ENCODE assay signal across 2 cellular contexts in the genomic region with DNA sequence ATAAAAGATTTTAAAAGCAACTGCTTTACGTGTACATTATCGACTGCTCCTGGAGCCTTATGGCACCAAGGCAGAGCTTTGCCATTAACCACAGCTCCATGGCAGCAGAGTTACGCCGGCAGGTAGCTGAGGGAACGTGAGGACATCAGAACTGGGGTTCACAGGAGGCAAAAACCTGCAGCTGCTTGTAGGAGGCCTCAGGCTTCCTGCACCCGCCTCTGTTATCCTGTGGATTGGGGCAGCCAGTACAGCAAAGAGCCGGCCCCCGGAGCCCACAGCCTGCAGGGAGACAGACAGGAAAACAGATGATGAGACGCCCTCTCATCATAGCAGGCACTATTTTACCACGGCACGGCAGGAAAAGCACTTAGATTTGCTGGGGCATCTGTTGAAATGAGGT.
TF ChIP-seq lines count a peak whose summit lies in the region.

No MANE protein-coding gene starts in this region.

TF ChIP-seq in SK-N-SH, 30 proteins besides CTCF, POLR2A, EP300 and RAD21 (continued from another document):
- TF ChIP-seq, protein P1, sequence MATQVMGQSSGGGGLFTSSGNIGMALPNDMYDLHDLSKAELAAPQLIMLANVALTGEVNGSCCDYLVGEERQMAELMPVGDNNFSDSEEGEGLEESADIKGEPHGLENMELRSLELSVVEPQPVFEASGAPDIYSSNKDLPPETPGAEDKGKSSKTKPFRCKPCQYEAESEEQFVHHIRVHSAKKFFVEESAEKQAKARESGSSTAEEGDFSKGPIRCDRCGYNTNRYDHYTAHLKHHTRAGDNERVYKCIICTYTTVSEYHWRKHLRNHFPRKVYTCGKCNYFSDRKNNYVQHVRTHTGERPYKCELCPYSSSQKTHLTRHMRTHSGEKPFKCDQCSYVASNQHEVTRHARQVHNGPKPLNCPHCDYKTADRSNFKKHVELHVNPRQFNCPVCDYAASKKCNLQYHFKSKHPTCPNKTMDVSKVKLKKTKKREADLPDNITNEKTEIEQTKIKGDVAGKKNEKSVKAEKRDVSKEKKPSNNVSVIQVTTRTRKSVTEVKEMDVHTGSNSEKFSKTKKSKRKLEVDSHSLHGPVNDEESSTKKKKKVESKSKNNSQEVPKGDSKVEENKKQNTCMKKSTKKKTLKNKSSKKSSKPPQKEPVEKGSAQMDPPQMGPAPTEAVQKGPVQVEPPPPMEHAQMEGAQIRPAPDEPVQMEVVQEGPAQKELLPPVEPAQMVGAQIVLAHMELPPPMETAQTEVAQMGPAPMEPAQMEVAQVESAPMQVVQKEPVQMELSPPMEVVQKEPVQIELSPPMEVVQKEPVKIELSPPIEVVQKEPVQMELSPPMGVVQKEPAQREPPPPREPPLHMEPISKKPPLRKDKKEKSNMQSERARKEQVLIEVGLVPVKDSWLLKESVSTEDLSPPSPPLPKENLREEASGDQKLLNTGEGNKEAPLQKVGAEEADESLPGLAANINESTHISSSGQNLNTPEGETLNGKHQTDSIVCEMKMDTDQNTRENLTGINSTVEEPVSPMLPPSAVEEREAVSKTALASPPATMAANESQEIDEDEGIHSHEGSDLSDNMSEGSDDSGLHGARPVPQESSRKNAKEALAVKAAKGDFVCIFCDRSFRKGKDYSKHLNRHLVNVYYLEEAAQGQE (IDR thresholded peaks at IDR 0.05; ENCODE audit: low read depth, low read length), result no peak
- TF ChIP-seq CHD2 (IDR thresholded peaks at IDR 0.05; ENCODE audit: low read length, partially characterized antibody), result no peak
- TF ChIP-seq MEF2A (IDR thresholded peaks at IDR 0.05; ENCODE audit: borderline replicate concordance, low read depth), result no peak
- no peak for TF ChIP-seq RFX5 (IDR thresholded peaks at IDR 0.05; ENCODE audit: low read length)
- TF ChIP-seq GATA2 (CRISPR knock-in tag; IDR thresholded peaks at IDR 0.05), result no peak
- TF ChIP-seq ELF1 (IDR thresholded peaks at IDR 0.05), result no peak
- TF ChIP-seq MXI1 (IDR thresholded peaks at IDR 0.05; ENCODE audit: low read depth, low read length), result no peak
- TF ChIP-seq TAF1 (IDR thresholded peaks at IDR 0.05; ENCODE audit: borderline replicate concordance, low read depth, low read length), result no peak

TF ChIP-seq in SK-N-SH treated with all-trans-retinoic acid at 6 μM for 48 hours, 23 proteins besides CTCF, POLR2A, EP300 and RAD21 (continued from another document):
- TF ChIP-seq, protein P2, sequence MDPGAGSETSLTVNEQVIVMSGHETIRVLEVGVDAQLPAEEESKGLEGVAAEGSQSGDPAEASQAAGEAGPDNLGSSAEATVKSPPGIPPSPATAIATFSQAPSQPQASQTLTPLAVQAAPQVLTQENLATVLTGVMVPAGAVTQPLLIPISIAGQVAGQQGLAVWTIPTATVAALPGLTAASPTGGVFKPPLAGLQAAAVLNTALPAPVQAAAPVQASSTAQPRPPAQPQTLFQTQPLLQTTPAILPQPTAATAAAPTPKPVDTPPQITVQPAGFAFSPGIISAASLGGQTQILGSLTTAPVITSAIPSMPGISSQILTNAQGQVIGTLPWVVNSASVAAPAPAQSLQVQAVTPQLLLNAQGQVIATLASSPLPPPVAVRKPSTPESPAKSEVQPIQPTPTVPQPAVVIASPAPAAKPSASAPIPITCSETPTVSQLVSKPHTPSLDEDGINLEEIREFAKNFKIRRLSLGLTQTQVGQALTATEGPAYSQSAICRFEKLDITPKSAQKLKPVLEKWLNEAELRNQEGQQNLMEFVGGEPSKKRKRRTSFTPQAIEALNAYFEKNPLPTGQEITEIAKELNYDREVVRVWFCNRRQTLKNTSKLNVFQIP (CRISPR knock-in tag; IDR thresholded peaks at IDR 0.05; ENCODE audit: borderline replicate concordance, low read depth), result no peak
- TF ChIP-seq ISL1 (CRISPR knock-in tag; IDR thresholded peaks at IDR 0.05) (no peak), RARB (CRISPR knock-in tag; IDR thresholded peaks at IDR 0.05) (no peak), TCF4 (CRISPR knock-in tag; IDR thresholded peaks at IDR 0.05; ENCODE audit: borderline replicate concordance) (no peak), OSR1 (CRISPR knock-in tag; IDR thresholded peaks at IDR 0.05) (no peak), ZFP3 (CRISPR knock-in tag; IDR thresholded peaks at IDR 0.05) (no peak), ARNTL (CRISPR knock-in tag; IDR thresholded peaks at IDR 0.05; ENCODE audit: borderline replicate concordance, low read depth) (no peak), ZNF565 (CRISPR knock-in tag; conservative IDR thresholded peaks at IDR 0.05; ENCODE audit: low read depth) (no peak), TOX (CRISPR knock-in tag; IDR thresholded peaks at IDR 0.05; ENCODE audit: borderline replicate concordance) (no peak), BACH2 (CRISPR knock-in tag; IDR thresholded peaks at IDR 0.05; ENCODE audit: borderline replicate concordance) (no peak)
- TF ChIP-seq, protein P3, sequence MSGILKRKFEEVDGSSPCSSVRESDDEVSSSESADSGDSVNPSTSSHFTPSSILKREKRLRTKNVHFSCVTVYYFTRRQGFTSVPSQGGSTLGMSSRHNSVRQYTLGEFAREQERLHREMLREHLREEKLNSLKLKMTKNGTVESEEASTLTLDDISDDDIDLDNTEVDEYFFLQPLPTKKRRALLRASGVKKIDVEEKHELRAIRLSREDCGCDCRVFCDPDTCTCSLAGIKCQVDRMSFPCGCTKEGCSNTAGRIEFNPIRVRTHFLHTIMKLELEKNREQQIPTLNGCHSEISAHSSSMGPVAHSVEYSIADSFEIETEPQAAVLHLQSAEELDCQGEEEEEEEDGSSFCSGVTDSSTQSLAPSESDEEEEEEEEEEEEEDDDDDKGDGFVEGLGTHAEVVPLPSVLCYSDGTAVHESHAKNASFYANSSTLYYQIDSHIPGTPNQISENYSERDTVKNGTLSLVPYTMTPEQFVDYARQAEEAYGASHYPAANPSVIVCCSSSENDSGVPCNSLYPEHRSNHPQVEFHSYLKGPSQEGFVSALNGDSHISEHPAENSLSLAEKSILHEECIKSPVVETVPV (CRISPR knock-in tag; IDR thresholded peaks at IDR 0.05), result no peak
